ENCODE assay signal across 9 cellular contexts in genomic region chr11:64845125-64845735, GRCh38. TPM values are rescaled to one million over a fixed set of nuclear protein-coding genes. Genes with fewer than 3 reads are reported as not detected.
A peak's percentile ranks its signal among the peaks of the same experiment; 100 is the strongest.
DNase-seq lines count a peak whose midpoint lies in the region; ATAC-seq and TF ChIP-seq lines count a peak whose summit lies in the region.
"Had no signal": no experiment of that assay in that cellular context is flagged by ENCODE, and none has a peak within 500 bp of the region (broad histone marks: within the 10 kb centered on the region; RNA-seq: fewer than 3 reads in every experiment).

No MANE protein-coding gene starts in this region.

- no peak for TF ChIP-seq POLR2A in suprapubic skin (IDR thresholded peaks at IDR 0.05)

- H3K36me3 ChIP-seq in iPS-15b (ENCODE audit: control insufficient read depth, insufficient read depth, low read length) (peaks cover 3% of the 10 kb centered on the region), suprapubic skin (peaks cover 2% of the 10 kb centered on the region)

- no peaks in the 10 kb centered on the region for H3K9me3 Mint-ChIP-seq in activated CD4-positive, alpha-beta T cell treated with anti-CD3 and anti-CD28 coated beads, Interleukin-2, amount 10 ng/mL, durations not matched to agents 7 days and 5 days

- H3K27me3 Mint-ChIP-seq in activated CD4-positive, alpha-beta T cell treated with anti-CD3 and anti-CD28 coated beads, Interleukin-2, amount 10 ng/mL, durations not matched to agents 7 days and 5 days: no peaks in the 10 kb centered on the region

- no peak for ATAC-seq in omental fat pad (ENCODE audit: low FRiP score)

- peaks cover 42% of the 10 kb centered on the region for H3K4me1 Mint-ChIP-seq in activated CD4-positive, alpha-beta T cell treated with anti-CD3 and anti-CD28 coated beads, Interleukin-2, amount 10 ng/mL, durations not matched to agents 7 days and 5 days

- in situ Hi-C loops in GM13976 (cut with MboI; ENCODE audit: low sequenced_read_pairs, unreplicated experiment): loop anchor here (5.0 kb wide), 1 partner anchor 47 kb away; no protein-coding TSS in a partner anchor

- 11% methylated on average over 9 of the region's 9 CpGs for WGBS in suprapubic skin

- H3K4me3 ChIP-seq in iPS-15b (ENCODE audit: low read depth, low read length): peak overlapping the region; percentile 61
- H3K4me3 ChIP-seq in suprapubic skin: peak overlapping the region; percentile 62

- TF ChIP-seq EP300 in suprapubic skin (IDR thresholded peaks at IDR 0.05): no peak

- POLR2A ChIA-PET in activated CD4-positive, alpha-beta T cell treated with anti-CD3 and anti-CD28 coated beads, Interleukin-2, amount 10 ng/mL, durations not matched to agents 7 days and 5 days (lab: Charles Lee): no interaction called here

- no peaks in the 10 kb centered on the region for H3K27me3 ChIP-seq in iPS-15b (ENCODE audit: control insufficient read depth, insufficient read depth, low read length)
- no peaks in the 10 kb centered on the region for H3K27me3 ChIP-seq in suprapubic skin

- H3K9me3 ChIP-seq in iPS-15b (ENCODE audit: control insufficient read depth, insufficient read depth, low read length): no peaks in the 10 kb centered on the region
- no peaks in the 10 kb centered on the region for H3K9me3 ChIP-seq in suprapubic skin

- TF ChIP-seq CTCF in VCaP (conservative IDR thresholded peaks at IDR 0.05) (no peak), suprapubic skin (IDR thresholded peaks at IDR 0.05) (no peak), omental fat pad (IDR thresholded peaks at IDR 0.05) (no peak), GM13976 (IDR thresholded peaks at IDR 0.05; ENCODE audit: borderline replicate concordance, control extremely low read depth, extremely low read depth, insufficient read depth, missing control alignments) (no peak)

- H3K27ac ChIP-seq in VCaP (peak overlapping the region; percentile 88), suprapubic skin (peak overlapping the region; percentile 93)

- H3K4me3 Mint-ChIP-seq in activated CD4-positive, alpha-beta T cell treated with anti-CD3 and anti-CD28 coated beads, Interleukin-2, amount 10 ng/mL, durations not matched to agents 7 days and 5 days: peak overlapping the region; percentile 5

- H3K9ac ChIP-seq in iPS-15b (ENCODE audit: low read depth, low read length): no peak overlapping the region

- no peaks in the 10 kb centered on the region for H3K36me3 Mint-ChIP-seq in activated CD4-positive, alpha-beta T cell treated with anti-CD3 and anti-CD28 coated beads, Interleukin-2, amount 10 ng/mL, durations not matched to agents 7 days and 5 days (ENCODE audit: low read depth)

- H3K27ac Mint-ChIP-seq in activated CD4-positive, alpha-beta T cell treated with anti-CD3 and anti-CD28 coated beads, Interleukin-2, amount 10 ng/mL, durations not matched to agents 7 days and 5 days: peak overlapping the region; percentile 43

- CTCF ChIA-PET in activated CD4-positive, alpha-beta T cell treated with anti-CD3 and anti-CD28 coated beads, Interleukin-2, amount 10 ng/mL, durations not matched to agents 7 days and 5 days (lab: Charles Lee): interaction anchor here (0.7 to 32.1 kb wide), 9 partner anchors 16 to 876 kb away, joined by 3 to 732 read pairs (median 5); partner anchors contain the start of genes EHD1, PPP2R5B and TM7SF2

- peaks cover 8% of the 10 kb centered on the region for H3K4me1 ChIP-seq in iPS-15b (ENCODE audit: control insufficient read depth, insufficient read depth, low read length)
- H3K4me1 ChIP-seq in suprapubic skin: peaks cover 52% of the 10 kb centered on the region

- no peak for DNase-seq in activated CD4-positive, alpha-beta T cell treated with anti-CD3 and anti-CD28 coated beads, Interleukin-2, amount 10 ng/mL, durations not matched to agents 7 days and 5 days
- DNase-seq in activated CD4-positive, alpha-beta T cell treated with anti-CD3 and anti-CD28 coated beads for 48 hours: no peak
- DNase-seq in suprapubic skin (ENCODE audit: low spot score in 2 of 2): peak in 1 of 2 donors; percentile 68
- no peak for DNase-seq in omental fat pad (ENCODE audit: low spot score)
- DNase-seq in cortex of kidney (lab: John Stamatoyannopoulos, UW): no peak
- DNase-seq in GM13976 (ENCODE audit: low spot score): no peak
- DNase-seq: NCI-H524 treated with DMSO at 0.1 percent for 48 hours had no signal

RNA-seq across cellular contexts. Expression of gene CDC42BPG, which starts 0.8 kb away (rescaled TPM):
- total RNA-seq in activated CD4-positive, alpha-beta T cell treated with anti-CD3 and anti-CD28 coated beads, Interleukin-2, amount 10 ng/mL, durations not matched to agents 7 days and 5 days: 1 to 10 TPM in 1 of 2 experiments, under 1 TPM in 1; 0.42 to 1.3 TPM
- total RNA-seq in suprapubic skin (10 to 100 TPM; 42.2 to 64.9 (median 61.1) TPM), omental fat pad (under 1 TPM; 0.19 to 0.48 (median 0.42) TPM)

RNA-seq across cellular contexts. Expression of gene EHD1, which starts 33.2 kb away (rescaled TPM):
- total RNA-seq in activated CD4-positive, alpha-beta T cell treated with anti-CD3 and anti-CD28 coated beads, Interleukin-2, amount 10 ng/mL, durations not matched to agents 7 days and 5 days: 100 to 1,000 TPM; 131 to 149 TPM
- 10 to 100 TPM; 47.8 to 85.4 (median 76.8) TPM for total RNA-seq in suprapubic skin
- 100 to 1,000 TPM in 2 of 4 donors, 10 to 100 TPM in 2; 66.4 to 226 (median 94.8) TPM for total RNA-seq in omental fat pad

RNA-seq across cellular contexts. Expression of gene MEN1, which starts 34.9 kb away (rescaled TPM):
- total RNA-seq in activated CD4-positive, alpha-beta T cell treated with anti-CD3 and anti-CD28 coated beads, Interleukin-2, amount 10 ng/mL, durations not matched to agents 7 days and 5 days: 10 to 100 TPM; 35.1 to 38.7 TPM
- total RNA-seq in suprapubic skin (10 to 100 TPM; 26.9 to 46.6 (median 36.1) TPM), omental fat pad (10 to 100 TPM in 3 of 4 donors, 1 to 10 TPM in 1; 7.3 to 20.2 (median 12.2) TPM)

RNA-seq across cellular contexts. Expression of gene MAP4K2, which starts 42.2 kb away (rescaled TPM):
- 10 to 100 TPM; 86.6 to 91.2 TPM for total RNA-seq in activated CD4-positive, alpha-beta T cell treated with anti-CD3 and anti-CD28 coated beads, Interleukin-2, amount 10 ng/mL, durations not matched to agents 7 days and 5 days
- total RNA-seq in suprapubic skin (10 to 100 TPM; 13.6 to 20.4 (median 15.3) TPM), omental fat pad (10 to 100 TPM in 3 of 4 donors, 1 to 10 TPM in 1; 8.5 to 33.3 (median 17.7) TPM)

Comparison
In these comparisons a context has a peak if more than half of its experiments do, and no peak if none do; other contexts are left out.
1. RNA of gene CDC42BPG, which starts 0.8 kb away (total RNA-seq): 42.2 to 64.9 TPM in suprapubic skin; 0.42 to 1.3 TPM in activated CD4-positive, alpha-beta T cell treated with anti-CD3 and anti-CD28 coated beads, Interleukin-2, amount 10 ng/mL, durations not matched to agents 7 days and 5 days and 0.19 to 0.48 TPM in omental fat pad; every median in the first group is over 10 times any median in the second.